12 cellular contexts compared by ENCODE assay signal in the genomic region with DNA sequence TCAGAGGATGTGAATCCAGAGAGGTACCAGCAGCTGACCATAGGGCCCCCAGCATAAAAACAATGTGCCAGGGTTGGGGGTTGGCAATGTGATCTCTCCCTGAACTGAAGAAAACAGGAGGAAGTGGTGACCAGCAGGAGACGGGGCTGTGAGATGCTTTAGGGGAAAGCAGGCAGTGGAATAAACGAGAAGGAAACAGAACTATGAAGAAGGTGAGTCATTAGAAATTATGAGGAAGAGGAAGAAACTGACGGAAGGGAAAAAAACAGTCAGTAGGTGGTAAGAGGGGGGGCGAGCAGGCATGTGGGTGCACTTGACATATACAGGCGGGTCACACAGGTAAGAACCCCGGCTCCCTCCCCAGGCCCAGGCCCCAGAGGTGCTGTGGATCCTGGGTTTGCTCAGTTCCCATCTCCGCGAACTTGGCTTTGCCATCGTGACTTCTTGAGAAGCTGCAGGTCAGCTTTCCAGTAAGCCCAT. TPM values are rescaled to one million over a fixed set of nuclear protein-coding genes. Genes with fewer than 3 reads are reported as not detected.
DNase-seq lines count a peak whose midpoint lies in the region; ATAC-seq and TF ChIP-seq lines count a peak whose summit lies in the region.
"Had no signal": no experiment of that assay in that cellular context is flagged by ENCODE, and none has a peak within 500 bp of the region (broad histone marks: within the 10 kb centered on the region; RNA-seq: fewer than 3 reads in every experiment).

No MANE protein-coding gene starts in this region.

- intact Hi-C loops in upper lobe of right lung (cut with DNase I), result no loop called here

- H3K4me3 Mint-ChIP-seq in naive B cell (peak overlapping the region in 2 of 8 donors; percentile 32 to 74), glutamatergic neuron (ENCODE audit: unreplicated experiment) (no peak overlapping the region)

- no peaks in the 10 kb centered on the region for H3K36me3 ChIP-seq in upper lobe of right lung
- H3K36me3 ChIP-seq: ascending aorta had no signal

- H3K27ac ChIP-seq in cingulate gyrus (ENCODE audit: low read depth, low read length) (peak overlapping the region; percentile 61), upper lobe of right lung (peak overlapping the region; percentile 53)
- H3K27ac ChIP-seq: ascending aorta had no signal

- H3K27me3 ChIP-seq in upper lobe of right lung, result no peaks in the 10 kb centered on the region
- H3K27me3 ChIP-seq: ascending aorta had no signal

- peaks cover 20% of the 10 kb centered on the region for H3K4me1 ChIP-seq in upper lobe of right lung
- H3K4me1 ChIP-seq: ascending aorta had no signal

- no peaks in the 10 kb centered on the region for H3K9me3 ChIP-seq in upper lobe of right lung
- H3K9me3 ChIP-seq: ascending aorta had no signal

- H3K27ac Mint-ChIP-seq in naive B cell (peak overlapping the region in 4 of 6 donors; percentile 28 to 88 (median 66)), glutamatergic neuron (ENCODE audit: unreplicated experiment) (no peak overlapping the region)

- no peak overlapping the region for H3K4me3 ChIP-seq in upper lobe of right lung
- H3K4me3 ChIP-seq: ascending aorta had no signal

- ATAC-seq in naive B cell (ENCODE audit: low read depth in 2 of 2), result peak in 1 of 2 donors; percentile 10
- ATAC-seq in upper lobe of right lung, result peak; percentile 68
- no peak for ATAC-seq in HG02840 (IDR thresholded peaks at IDR 0.05; ENCODE audit: low FRiP score, unreplicated experiment)
- ATAC-seq: SK-N-SH treated with all-trans-retinoic acid at 6 μM for 48 hours had no signal

- H3K36me3 Mint-ChIP-seq in naive B cell, result no peaks in the 10 kb centered on the region
- H3K36me3 Mint-ChIP-seq in glutamatergic neuron (ENCODE audit: unreplicated experiment), result no peaks in the 10 kb centered on the region

- H3K4me1 Mint-ChIP-seq in naive B cell, result peaks cover 20 to 28% (median 23%) of the 10 kb centered on the region in 3 donors
- H3K4me1 Mint-ChIP-seq in glutamatergic neuron (ENCODE audit: low read depth, unreplicated experiment), result peaks cover 2% of the 10 kb centered on the region

- TF ChIP-seq CTCF in upper lobe of right lung (IDR thresholded peaks at IDR 0.05), result no peak
- no peak for TF ChIP-seq CTCF in glutamatergic neuron (IDR thresholded peaks at IDR 0.05; ENCODE audit: partially characterized antibody, unreplicated experiment)

- H3K9me3 Mint-ChIP-seq in naive B cell (no peaks in the 10 kb centered on the region), glutamatergic neuron (ENCODE audit: unreplicated experiment) (no peaks in the 10 kb centered on the region)

- DNase-seq in activated CD8-positive, alpha-beta memory T cell treated with anti-CD3 and anti-CD28 coated beads for 24 hours, result peak; percentile 73
- DNase-seq in activated CD8-positive, alpha-beta memory T cell treated with anti-CD3 and anti-CD28 coated beads, Interleukin-2, amount 50 U/mL, for 48 hours, result no peak
- DNase-seq in naive B cell (no peak), upper lobe of right lung (no peak), NCI-H345 treated with DMSO at 0.1 percent for 48 hours (lab: John Stamatoyannopoulos, UW; ENCODE audit: unreplicated experiment) (no peak), glutamatergic neuron (no peak)
- DNase-seq: hippocampal formation had no signal

- H3K27me3 Mint-ChIP-seq in naive B cell, result peaks cover 45 to 62% (median 50%) of the 10 kb centered on the region in 3 donors
- H3K27me3 Mint-ChIP-seq in glutamatergic neuron (ENCODE audit: unreplicated experiment), result no peaks in the 10 kb centered on the region

RNA-seq across cellular contexts. Expression of gene B3GNT5, which starts 42.2 kb away (rescaled TPM):
- polyA plus RNA-seq in naive B cell (ENCODE audit: low read depth in 6 of 6), result under 1 TPM in 2 of 6 donors, not detected in 4; 0.17 to 0.41 TPM
- total RNA-seq in upper lobe of right lung (31.0 TPM), glutamatergic neuron (ENCODE audit: unreplicated experiment) (2.9 TPM)

RNA-seq across cellular contexts. Expression of gene LAMP3, which starts 48.4 kb away (rescaled TPM):
- 1 to 10 TPM in 1 of 6 donors, under 1 TPM in 4, not detected in 1; 0.17 to 1.8 (median 0.80) TPM for polyA plus RNA-seq in naive B cell (ENCODE audit: low read depth in 6 of 6)
- 283 TPM for total RNA-seq in upper lobe of right lung
- 1.4 TPM for total RNA-seq in glutamatergic neuron (ENCODE audit: unreplicated experiment)
- total RNA-seq: ascending aorta, LHCN-M2 had no signal

Comparison
In these comparisons a context has a peak if more than half of its experiments do, and no peak if none do; other contexts are left out.
1. RNA of gene LAMP3, which starts 48.4 kb away (total RNA-seq): 283 TPM in upper lobe of right lung (single experiment); 1.4 TPM in glutamatergic neuron (single experiment); every median in the first group is over 100 times any median in the second.